In the genomic region with DNA sequence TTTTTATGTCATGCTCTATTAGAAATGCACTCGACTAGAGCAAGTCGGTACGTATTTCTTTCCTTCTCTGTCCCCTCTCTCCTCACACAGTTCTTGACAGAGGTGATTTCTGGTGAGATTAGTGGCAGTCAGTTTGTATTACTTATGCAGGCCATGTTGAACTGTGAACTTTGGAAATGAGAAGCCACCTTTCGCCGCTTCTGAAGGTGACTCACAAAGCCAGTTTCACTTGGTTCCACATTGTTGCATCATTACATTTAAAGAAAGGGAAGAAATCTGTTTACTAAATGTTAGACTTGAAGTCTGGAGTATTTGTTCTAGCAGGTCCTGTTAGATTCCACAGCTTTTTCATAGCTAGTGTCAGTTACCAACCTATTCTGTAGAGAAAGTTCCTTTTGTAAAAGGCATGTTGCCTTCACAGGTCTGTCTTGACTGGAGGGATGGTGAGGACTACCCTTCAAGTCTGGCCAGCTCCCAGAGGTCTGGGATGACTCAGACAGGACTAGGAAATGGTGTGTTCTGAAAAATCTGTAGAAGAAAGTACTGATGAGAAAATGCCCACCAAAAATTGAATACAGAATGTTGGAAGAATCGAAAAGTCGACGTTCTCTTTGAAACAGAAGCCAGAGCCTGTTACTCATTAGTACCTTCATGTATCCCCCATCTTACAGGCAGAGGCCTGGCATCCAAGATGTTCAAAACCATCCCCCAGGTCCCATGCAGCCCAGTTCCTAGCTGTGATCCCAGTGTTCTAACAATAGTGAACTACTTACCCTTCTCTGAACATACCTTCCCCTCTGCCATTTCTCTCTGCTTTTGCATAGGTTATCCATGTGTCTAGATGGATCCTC, we compare ENCODE assay signal across 1 cellular context.
TF ChIP-seq lines count a peak whose summit lies in the region.

No MANE protein-coding gene starts in this region.

TF ChIP-seq in GM12878, 131 proteins besides CTCF, POLR2A, EP300 and RAD21 (continued from another document and continues in another):
- TF ChIP-seq, protein P1, sequence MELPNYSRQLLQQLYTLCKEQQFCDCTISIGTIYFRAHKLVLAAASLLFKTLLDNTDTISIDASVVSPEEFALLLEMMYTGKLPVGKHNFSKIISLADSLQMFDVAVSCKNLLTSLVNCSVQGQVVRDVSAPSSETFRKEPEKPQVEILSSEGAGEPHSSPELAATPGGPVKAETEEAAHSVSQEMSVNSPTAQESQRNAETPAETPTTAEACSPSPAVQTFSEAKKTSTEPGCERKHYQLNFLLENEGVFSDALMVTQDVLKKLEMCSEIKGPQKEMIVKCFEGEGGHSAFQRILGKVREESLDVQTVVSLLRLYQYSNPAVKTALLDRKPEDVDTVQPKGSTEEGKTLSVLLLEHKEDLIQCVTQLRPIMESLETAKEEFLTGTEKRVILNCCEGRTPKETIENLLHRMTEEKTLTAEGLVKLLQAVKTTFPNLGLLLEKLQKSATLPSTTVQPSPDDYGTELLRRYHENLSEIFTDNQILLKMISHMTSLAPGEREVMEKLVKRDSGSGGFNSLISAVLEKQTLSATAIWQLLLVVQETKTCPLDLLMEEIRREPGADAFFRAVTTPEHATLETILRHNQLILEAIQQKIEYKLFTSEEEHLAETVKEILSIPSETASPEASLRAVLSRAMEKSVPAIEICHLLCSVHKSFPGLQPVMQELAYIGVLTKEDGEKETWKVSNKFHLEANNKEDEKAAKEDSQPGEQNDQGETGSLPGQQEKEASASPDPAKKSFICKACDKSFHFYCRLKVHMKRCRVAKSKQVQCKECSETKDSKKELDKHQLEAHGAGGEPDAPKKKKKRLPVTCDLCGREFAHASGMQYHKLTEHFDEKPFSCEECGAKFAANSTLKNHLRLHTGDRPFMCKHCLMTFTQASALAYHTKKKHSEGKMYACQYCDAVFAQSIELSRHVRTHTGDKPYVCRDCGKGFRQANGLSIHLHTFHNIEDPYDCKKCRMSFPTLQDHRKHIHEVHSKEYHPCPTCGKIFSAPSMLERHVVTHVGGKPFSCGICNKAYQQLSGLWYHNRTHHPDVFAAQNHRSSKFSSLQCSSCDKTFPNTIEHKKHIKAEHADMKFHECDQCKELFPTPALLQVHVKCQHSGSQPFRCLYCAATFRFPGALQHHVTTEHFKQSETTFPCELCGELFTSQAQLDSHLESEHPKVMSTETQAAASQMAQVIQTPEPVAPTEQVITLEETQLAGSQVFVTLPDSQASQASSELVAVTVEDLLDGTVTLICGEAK (IDR thresholded peaks at IDR 0.05; ENCODE audit: borderline replicate concordance) = no peak
- TF ChIP-seq ZNF217 (IDR thresholded peaks at IDR 0.05) = no peak
- TF ChIP-seq USF2 (IDR thresholded peaks at IDR 0.05; ENCODE audit: borderline replicate concordance, low read depth, low read length) = no peak
- no peak for TF ChIP-seq NFIC (IDR thresholded peaks at IDR 0.05; ENCODE audit: low read depth, low read length)
- TF ChIP-seq PAX5 (IDR thresholded peaks at IDR 0.05; ENCODE audit: borderline replicate concordance, low read depth, low read length) = no peak
- TF ChIP-seq CBX3 (IDR thresholded peaks at IDR 0.05; ENCODE audit: borderline replicate concordance, low read depth) = no peak
- TF ChIP-seq CREB1 (IDR thresholded peaks at IDR 0.05; ENCODE audit: low read depth) = no peak
- no peak for TF ChIP-seq BMI1 (IDR thresholded peaks at IDR 0.05; ENCODE audit: borderline replicate concordance)
- TF ChIP-seq, protein P2, sequence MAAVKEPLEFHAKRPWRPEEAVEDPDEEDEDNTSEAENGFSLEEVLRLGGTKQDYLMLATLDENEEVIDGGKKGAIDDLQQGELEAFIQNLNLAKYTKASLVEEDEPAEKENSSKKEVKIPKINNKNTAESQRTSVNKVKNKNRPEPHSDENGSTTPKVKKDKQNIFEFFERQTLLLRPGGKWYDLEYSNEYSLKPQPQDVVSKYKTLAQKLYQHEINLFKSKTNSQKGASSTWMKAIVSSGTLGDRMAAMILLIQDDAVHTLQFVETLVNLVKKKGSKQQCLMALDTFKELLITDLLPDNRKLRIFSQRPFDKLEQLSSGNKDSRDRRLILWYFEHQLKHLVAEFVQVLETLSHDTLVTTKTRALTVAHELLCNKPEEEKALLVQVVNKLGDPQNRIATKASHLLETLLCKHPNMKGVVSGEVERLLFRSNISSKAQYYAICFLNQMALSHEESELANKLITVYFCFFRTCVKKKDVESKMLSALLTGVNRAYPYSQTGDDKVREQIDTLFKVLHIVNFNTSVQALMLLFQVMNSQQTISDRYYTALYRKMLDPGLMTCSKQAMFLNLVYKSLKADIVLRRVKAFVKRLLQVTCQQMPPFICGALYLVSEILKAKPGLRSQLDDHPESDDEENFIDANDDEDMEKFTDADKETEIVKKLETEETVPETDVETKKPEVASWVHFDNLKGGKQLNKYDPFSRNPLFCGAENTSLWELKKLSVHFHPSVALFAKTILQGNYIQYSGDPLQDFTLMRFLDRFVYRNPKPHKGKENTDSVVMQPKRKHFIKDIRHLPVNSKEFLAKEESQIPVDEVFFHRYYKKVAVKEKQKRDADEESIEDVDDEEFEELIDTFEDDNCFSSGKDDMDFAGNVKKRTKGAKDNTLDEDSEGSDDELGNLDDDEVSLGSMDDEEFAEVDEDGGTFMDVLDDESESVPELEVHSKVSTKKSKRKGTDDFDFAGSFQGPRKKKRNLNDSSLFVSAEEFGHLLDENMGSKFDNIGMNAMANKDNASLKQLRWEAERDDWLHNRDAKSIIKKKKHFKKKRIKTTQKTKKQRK (IDR thresholded peaks at IDR 0.05; ENCODE audit: low read depth, low read length) = no peak
- no peak for TF ChIP-seq CHD1 (IDR thresholded peaks at IDR 0.05; ENCODE audit: low read depth, low read length)
- TF ChIP-seq ZNF592 (IDR thresholded peaks at IDR 0.05) = no peak
- TF ChIP-seq CHD2 (IDR thresholded peaks at IDR 0.05; ENCODE audit: borderline replicate concordance, low read depth, low read length) = no peak
- no peak; the same call in 1 of the 2 replicates for TF ChIP-seq MTA3 (IDR thresholded peaks at IDR 0.05; ENCODE audit: borderline replicate concordance, low read length)
- peak; percentile 68; the same call in 1 of the 2 replicates for TF ChIP-seq NR2C1 (IDR thresholded peaks at IDR 0.05)
- no peak for TF ChIP-seq FOXK2 (IDR thresholded peaks at IDR 0.05)
- 0 out of 4 replicates have a peak, but pooled peaks of 1 of the 2 experiments have one; percentile 53 for TF ChIP-seq CEBPB (IDR thresholded peaks at IDR 0.05; ENCODE audit: borderline replicate concordance in 1 of 2, low read depth in 2 of 2, low read length in 2 of 2)
- no peak for TF ChIP-seq BCLAF1 (IDR thresholded peaks at IDR 0.05)
- no peak for TF ChIP-seq RELB (IDR thresholded peaks at IDR 0.05; ENCODE audit: low read depth)
- TF ChIP-seq MEF2A (IDR thresholded peaks at IDR 0.05; ENCODE audit: insufficient read depth, low read depth, low read length) = no peak
- no peak for TF ChIP-seq ZZZ3 (IDR thresholded peaks at IDR 0.05; ENCODE audit: control insufficient read depth, insufficient read length, low read depth)
- TF ChIP-seq STAT3 (IDR thresholded peaks at IDR 0.05; ENCODE audit: low read depth, low read length) = no peak
- no peak for TF ChIP-seq YY1 (IDR thresholded peaks at IDR 0.05; ENCODE audit: low read depth, low read length)
- TF ChIP-seq ATF2 (IDR thresholded peaks at IDR 0.05; ENCODE audit: low read length) = peak; percentile 38; the same call in 1 of the 2 replicates
- TF ChIP-seq, protein P3, sequence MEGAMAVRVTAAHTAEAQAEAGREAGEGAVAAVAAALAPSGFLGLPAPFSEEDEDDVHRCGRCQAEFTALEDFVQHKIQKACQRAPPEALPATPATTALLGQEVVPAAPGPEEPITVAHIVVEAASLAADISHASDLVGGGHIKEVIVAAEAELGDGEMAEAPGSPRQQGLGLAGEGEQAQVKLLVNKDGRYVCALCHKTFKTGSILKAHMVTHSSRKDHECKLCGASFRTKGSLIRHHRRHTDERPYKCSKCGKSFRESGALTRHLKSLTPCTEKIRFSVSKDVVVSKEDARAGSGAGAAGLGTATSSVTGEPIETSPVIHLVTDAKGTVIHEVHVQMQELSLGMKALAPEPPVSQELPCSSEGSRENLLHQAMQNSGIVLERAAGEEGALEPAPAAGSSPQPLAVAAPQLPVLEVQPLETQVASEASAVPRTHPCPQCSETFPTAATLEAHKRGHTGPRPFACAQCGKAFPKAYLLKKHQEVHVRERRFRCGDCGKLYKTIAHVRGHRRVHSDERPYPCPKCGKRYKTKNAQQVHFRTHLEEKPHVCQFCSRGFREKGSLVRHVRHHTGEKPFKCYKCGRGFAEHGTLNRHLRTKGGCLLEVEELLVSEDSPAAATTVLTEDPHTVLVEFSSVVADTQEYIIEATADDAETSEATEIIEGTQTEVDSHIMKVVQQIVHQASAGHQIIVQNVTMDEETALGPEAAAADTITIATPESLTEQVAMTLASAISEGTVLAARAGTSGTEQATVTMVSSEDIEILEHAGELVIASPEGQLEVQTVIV (IDR thresholded peaks at IDR 0.05; ENCODE audit: borderline replicate concordance, partially characterized antibody) = no peak
